ENCODE assay signal across 8 cellular contexts in the genomic region with DNA sequence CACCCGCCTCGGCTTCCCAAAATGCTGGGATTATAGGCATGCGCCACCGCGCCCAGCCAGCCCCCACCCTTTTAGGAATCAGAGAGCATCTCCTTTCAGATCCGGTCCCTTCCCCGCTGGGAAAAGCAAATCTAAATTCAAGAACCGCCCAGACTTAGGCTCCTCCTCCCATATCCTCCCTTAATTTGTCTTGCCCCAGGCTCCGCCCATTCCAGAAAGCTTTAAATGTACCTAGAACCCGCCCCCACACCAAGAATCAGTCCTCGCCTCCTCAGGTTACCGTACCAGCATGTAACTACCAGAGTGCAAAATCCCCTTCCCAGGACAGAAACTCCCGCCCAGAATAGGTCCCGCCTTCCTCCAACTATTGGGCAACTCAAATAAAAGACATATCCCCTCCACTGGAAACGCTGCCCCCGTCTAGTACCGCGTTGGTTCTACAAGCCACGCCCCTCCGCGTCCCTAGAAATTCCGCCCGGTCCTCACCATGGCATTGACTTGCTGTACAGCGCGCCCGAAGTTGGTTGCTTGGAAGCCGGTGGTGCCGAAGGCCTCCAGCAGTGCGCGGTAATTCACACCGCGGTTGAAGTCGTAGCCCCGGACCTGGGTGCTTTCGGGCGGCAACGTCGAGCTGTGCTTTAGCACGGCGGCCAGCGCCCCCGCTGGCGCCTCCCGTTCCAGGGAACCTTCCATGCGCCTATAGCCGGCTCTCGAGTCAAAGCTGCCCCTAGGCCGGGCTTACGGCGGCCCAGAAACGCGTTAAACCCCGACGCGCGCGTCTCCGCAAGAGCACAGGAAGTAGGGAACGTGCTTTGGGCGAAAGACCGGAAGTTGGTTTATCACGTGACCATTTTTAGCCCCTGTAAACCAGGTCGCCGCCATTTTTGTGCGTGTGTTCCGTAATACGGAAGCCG.
DNase-seq lines count a peak whose midpoint lies in the region; ATAC-seq and TF ChIP-seq lines count a peak whose summit lies in the region.

Gene DHPS (minus strand): TSS at position 807 of the 914 bp plus-strand sequence. CDS start 114 bp downstream, at position 693.

- ATAC-seq in GM19025 (IDR thresholded peaks at IDR 0.05; ENCODE audit: low read depth, unreplicated experiment) (peak; percentile 57), HG03354 (IDR thresholded peaks at IDR 0.05; ENCODE audit: poor library complexity, severe bottlenecking, unreplicated experiment) (peak; percentile 76)
- ATAC-seq in activated CD4-positive, CD25-positive, alpha-beta regulatory T cell treated with anti-CD3 and anti-CD28 coated beads, Interleukin-2, amount 50 U/mL, for 24 hours = peak; percentile 86

- TF ChIP-seq CTCF in AG09309 (IDR thresholded peaks at IDR 0.05; ENCODE audit: control insufficient read depth, insufficient read depth, low read depth, low read length, missing control alignments) = no peak

- DNase-seq in AG09309 (ENCODE audit: low read depth) (peak; percentile 91), NCI-H446 treated with DMSO at 0.1 percent for 48 hours (lab: John Stamatoyannopoulos, UW) (peak; percentile 97), cerebellar cortex (ENCODE audit: low spot score) (peak; percentile 97), islet precursor cell (peak; percentile 99)
- DNase-seq in stimulated activated CD4-positive, alpha-beta T cell treated with anti-CD3 and anti-CD28 coated beads, Interleukin-12 subunit alpha, Interleukin-12 subunit beta, amount 100 ng/mL, for 48 hours (ENCODE audit: low read depth in 2 of 3, low spot score in 1 of 3) = peak; percentile 87 to 93 (median 87)

- H3K4me3 ChIP-seq in AG09309 (ENCODE audit: control insufficient read depth, low read depth, low read length) = peak within 1 kb of the TSS; percentile 60

Comparison
In these comparisons a context has a peak if more than half of its experiments do, and no peak if none do; other contexts are left out.
1. Peak in every context shown above with its lines: DNase-seq, ATAC-seq and H3K4me3 ChIP-seq.